Comparison of ENCODE assay signal across 8 cellular contexts in genomic region chr10:102644066-102644645, GRCh38. TPM values are rescaled to one million over a fixed set of nuclear protein-coding genes. Genes with fewer than 3 reads are reported as not detected.
A peak's percentile ranks its signal among the peaks of the same experiment; 100 is the strongest.
DNase-seq lines count a peak whose midpoint lies in the region; ATAC-seq and TF ChIP-seq lines count a peak whose summit lies in the region.

TSS of gene TRIM8 (plus strand) at chr10:102644479. CDS start at chr10:102644618, 139 bp downstream.

- H3K9me3 ChIP-seq in CD4-positive, alpha-beta memory T cell (ENCODE audit: control insufficient read depth in 1 of 2, low read length in 2 of 2): no peaks in the 10 kb centered on the region

- ATAC-seq in HG03025 (IDR thresholded peaks at IDR 0.05; ENCODE audit: low FRiP score, unreplicated experiment) (no peak), GM18858 (IDR thresholded peaks at IDR 0.05; ENCODE audit: unreplicated experiment) (no peak)

- peaks cover 4 to 27% of the 10 kb centered on the region in 2 donors for H3K36me3 Mint-ChIP-seq in CD4-positive, alpha-beta memory T cell
- H3K36me3 Mint-ChIP-seq in MCF 10A (ENCODE audit: insufficient read depth, unreplicated experiment): peaks cover 17% of the 10 kb centered on the region
- no peaks in the 10 kb centered on the region for H3K36me3 Mint-ChIP-seq in immature natural killer cell

- POLR2A ChIA-PET in CD4-positive, alpha-beta memory T cell (lab: Charles Lee; ENCODE audit: partially characterized antibody): interaction anchor here (0.7 to 21.9 kb wide), 36 partner anchors 10 to 1601 kb away, joined by 3 to 431 read pairs (median 6); partner anchors contain the start of genes ACTR1A, ARL3, BORCS7 and C10orf95
- POLR2A ChIA-PET in MCF 10A (lab: Yijun Ruan, JAX): interaction anchor here (0.5 to 3.8 kb wide), 27 partner anchors 14 to 826 kb away, joined by 3 to 115 read pairs (median 5); partner anchors contain the start of genes ACTR1A, ARL3, NFKB2 and OGA

- intact Hi-C loops in CD4-positive, alpha-beta memory T cell (cut with micrococcal nuclease): loop anchor here (5.0 to 10.0 kb wide), 3 partner anchors 492 to 1481 kb away; partner anchors contain the start of genes NOLC1, SFR1 and STN1
- intact Hi-C loops in T-helper 2 cell treated with Interferon-gamma antibody and Interleukin-4, amounts not matched to agents 100 ng/mL and 5 ng/mL, for 36 hours (cut with micrococcal nuclease): loop anchor here (5.0 to 10.0 kb wide), 5 partner anchors 189 to 829 kb away; partner anchors contain the start of genes C10orf95, CNNM2, FBXL15 and NT5C2
- intact Hi-C loops in MCF 10A (cut with micrococcal nuclease): loop anchor here (5.0 kb wide), 1 partner anchor 47 kb away; no protein-coding TSS in a partner anchor

- H3K4me3 ChIP-seq in CD4-positive, alpha-beta memory T cell (ENCODE audit: low read length in 2 of 2): peak within 1 kb of the TSS; percentile 79 to 80

- H3K27me3 ChIP-seq in CD4-positive, alpha-beta memory T cell (ENCODE audit: insufficient read depth, low read length): no peaks in the 10 kb centered on the region

- no peak for TF ChIP-seq CTCF in MCF 10A (IDR thresholded peaks at IDR 0.05; ENCODE audit: unreplicated experiment)

- no peaks in the 10 kb centered on the region for H3K9me3 Mint-ChIP-seq in CD4-positive, alpha-beta memory T cell
- H3K9me3 Mint-ChIP-seq in MCF 10A (ENCODE audit: unreplicated experiment) (no peaks in the 10 kb centered on the region), immature natural killer cell (no peaks in the 10 kb centered on the region)

- peaks cover 29 to 59% (median 35%) of the 10 kb centered on the region in 4 donors for H3K4me1 Mint-ChIP-seq in CD4-positive, alpha-beta memory T cell
- H3K4me1 Mint-ChIP-seq in MCF 10A (ENCODE audit: insufficient read depth, unreplicated experiment) (peaks cover 24% of the 10 kb centered on the region), immature natural killer cell (peaks cover 40 to 41% of the 10 kb centered on the region in 2 donors)

- peaks cover 34% of the 10 kb centered on the region for H3K4me1 ChIP-seq in CD4-positive, alpha-beta memory T cell (ENCODE audit: insufficient read depth, low read length)

- peak; percentile 61 to 73 (median 66) for DNase-seq in CD4-positive, alpha-beta memory T cell
- DNase-seq in HK-2 (ENCODE audit: unreplicated experiment) (peak; percentile 67), MCF 10A (ENCODE audit: unreplicated experiment) (peak; percentile 39), immature natural killer cell (peak; percentile 59 to 66 (median 63))
- peak; percentile 52 for DNase-seq in stimulated activated CD4-positive, alpha-beta T cell treated with anti-CD3 and anti-CD28 coated beads, Interleukin-12 subunit alpha, Interleukin-12 subunit beta, amount 100 ng/mL, for 4 hours

- H3K27ac ChIP-seq in CD4-positive, alpha-beta memory T cell (ENCODE audit: low read depth, low read length): peak within 1 kb of the TSS; percentile 94

- BruUV-seq in MCF 10A (replicated peaks; lab: Mats Ljungman, UMichigan): no TSS peak

- H3K36me3 ChIP-seq in CD4-positive, alpha-beta memory T cell (ENCODE audit: insufficient read depth, low read length): no peaks in the 10 kb centered on the region

- H3K4me3 Mint-ChIP-seq in CD4-positive, alpha-beta memory T cell: peak within 1 kb of the TSS; percentile 93 to 100 (median 96)
- H3K4me3 Mint-ChIP-seq in MCF 10A (ENCODE audit: unreplicated experiment): peak within 1 kb of the TSS; percentile 90
- H3K4me3 Mint-ChIP-seq in immature natural killer cell: peak within 1 kb of the TSS; percentile 92 to 97 (median 93)

- peak within 1 kb of the TSS; percentile 96 to 100 (median 96) for H3K27ac Mint-ChIP-seq in CD4-positive, alpha-beta memory T cell
- peak within 1 kb of the TSS; percentile 98 for H3K27ac Mint-ChIP-seq in MCF 10A (ENCODE audit: low read depth, unreplicated experiment)
- H3K27ac Mint-ChIP-seq in immature natural killer cell: peak within 1 kb of the TSS; percentile 93 to 99 (median 96)

- CTCF ChIA-PET in CD4-positive, alpha-beta memory T cell (lab: Charles Lee; ENCODE audit: partially characterized antibody): interaction anchor here (1.0 to 4.1 kb wide), 13 partner anchors 9 to 140 kb away, joined by 3 to 44 read pairs (median 9); partner anchors contain the start of genes ARL3, SFXN2 and SUFU
- CTCF ChIA-PET in MCF 10A (lab: Yijun Ruan, JAX): interaction anchor here (0.5 to 2.0 kb wide), 6 partner anchors 17 to 512 kb away, joined by 3 to 6 read pairs (median 4); partner anchors contain the start of genes ARL3, PPRC1 and SFXN2

- no peaks in the 10 kb centered on the region for H3K27me3 Mint-ChIP-seq in CD4-positive, alpha-beta memory T cell
- H3K27me3 Mint-ChIP-seq in MCF 10A (ENCODE audit: insufficient read depth, unreplicated experiment) (no peaks in the 10 kb centered on the region), immature natural killer cell (ENCODE audit: low read depth in 3 of 3) (peaks cover 15 to 34% (median 22%) of the 10 kb centered on the region in 3 donors)

RNA-seq across cellular contexts. Expression of gene TRIM8, which starts in this region (rescaled TPM):
- total RNA-seq in CD4-positive, alpha-beta memory T cell: 10 to 100 TPM; 68.4 to 71.6 TPM
- polyA plus RNA-seq in CD4-positive, alpha-beta memory T cell: 10 to 100 TPM; 33.0 to 56.4 TPM
- total RNA-seq in T-helper 2 cell treated with Interferon-gamma antibody and Interleukin-4, amounts not matched to agents 100 ng/mL and 5 ng/mL, for 36 hours: 53.7 and 54.4 TPM in 2 replicates
- total RNA-seq in MCF 10A (2022): 73.5 and 78.1 TPM in 2 replicates
- polyA plus RNA-seq in immature natural killer cell: 10 to 100 TPM; 30.5 to 78.8 (median 39.2) TPM
